1 cellular context compared by ENCODE assay signal in genomic region chr11:12182650-12183511, GRCh38.
TF ChIP-seq lines count a peak whose summit lies in the region.

No MANE protein-coding gene starts in this region.

TF ChIP-seq in K562, 482 proteins besides CTCF, POLR2A, EP300 and RAD21 (continued from another document and continues in another):
- TF ChIP-seq HDAC6 (IDR thresholded peaks at IDR 0.05; ENCODE audit: low read depth, low read length), result no peak
- TF ChIP-seq IFI16 (CRISPR knock-in tag; IDR thresholded peaks at IDR 0.05), result no peak
- TF ChIP-seq USF1 (CRISPR knock-in tag; IDR thresholded peaks at IDR 0.05), result no peak
- no peak for TF ChIP-seq HES1 (IDR thresholded peaks at IDR 0.05; ENCODE audit: low read depth)
- peak; percentile 56 for TF ChIP-seq PHF20 (IDR thresholded peaks at IDR 0.05; ENCODE audit: partially characterized antibody)
- TF ChIP-seq PML (IDR thresholded peaks at IDR 0.05; ENCODE audit: low read length), result peak; percentile 40; the same call in 1 of the 2 replicates
- TF ChIP-seq MCM2 (IDR thresholded peaks at IDR 0.05; ENCODE audit: low read depth), result no peak
- peak; percentile 48; the same call in 1 of the 2 replicates for TF ChIP-seq GATAD2A (IDR thresholded peaks at IDR 0.05)
- no peak for TF ChIP-seq CHCHD3 (CRISPR knock-in tag; IDR thresholded peaks at IDR 0.05)
- peak; percentile 67 for TF ChIP-seq TEAD4 (IDR thresholded peaks at IDR 0.05; ENCODE audit: low read length)
- no peak for TF ChIP-seq TEAD4 (CRISPR knock-in tag; IDR thresholded peaks at IDR 0.05; ENCODE audit: borderline replicate concordance)
- 0 out of 2 replicates have a peak, but pooled peaks have one; percentile 26 for TF ChIP-seq NBN (IDR thresholded peaks at IDR 0.05; ENCODE audit: low read depth)
- TF ChIP-seq ZNF3 (CRISPR knock-in tag; IDR thresholded peaks at IDR 0.05), result no peak
- TF ChIP-seq SMARCE1 (IDR thresholded peaks at IDR 0.05), result peak; percentile 78
- peak; percentile 45; the same call in 1 of the 2 replicates for TF ChIP-seq TOE1 (IDR thresholded peaks at IDR 0.05; ENCODE audit: borderline replicate concordance)
- TF ChIP-seq TOE1 (CRISPR knock-in tag; IDR thresholded peaks at IDR 0.05; ENCODE audit: borderline replicate concordance, low read depth), result no peak
- peak; percentile 72 for TF ChIP-seq MTA1 (IDR thresholded peaks at IDR 0.05; ENCODE audit: borderline replicate concordance)
- no peak for TF ChIP-seq ETV6 (IDR thresholded peaks at IDR 0.05; ENCODE audit: borderline replicate concordance in 1 of 2, low read depth in 2 of 2, low read length in 1 of 2)
- TF ChIP-seq ETV6 (CRISPR knock-in tag; IDR thresholded peaks at IDR 0.05; ENCODE audit: borderline replicate concordance), result no peak
- TF ChIP-seq AFF1 (IDR thresholded peaks at IDR 0.05; ENCODE audit: low read depth in 1 of 2, partially characterized antibody in 2 of 2), result peak in 1 of 2 experiments; percentile 8
- no peak for TF ChIP-seq DEAF1 (CRISPR knock-in tag; IDR thresholded peaks at IDR 0.05)
- peak; percentile 56 for TF ChIP-seq RBBP5 (IDR thresholded peaks at IDR 0.05; ENCODE audit: borderline replicate concordance, insufficient read depth, low read length, poor library complexity, severe bottlenecking)
- no peak for TF ChIP-seq SMAD1 (IDR thresholded peaks at IDR 0.05; ENCODE audit: low read depth, low read length, partially characterized antibody)
- TF ChIP-seq ATF3 (IDR thresholded peaks at IDR 0.05), result peak; percentile 71; the same call in 1 of the 2 replicates
- TF ChIP-seq ATF3 (CRISPR knock-in tag; conservative IDR thresholded peaks at IDR 0.05), result no peak
- no peak for TF ChIP-seq BHLHE40 (IDR thresholded peaks at IDR 0.05; ENCODE audit: low read length)
- TF ChIP-seq ZBTB49 (CRISPR knock-in tag; IDR thresholded peaks at IDR 0.05; ENCODE audit: borderline replicate concordance), result no peak
- TF ChIP-seq DPF2 (IDR thresholded peaks at IDR 0.05), result peak; percentile 90
- TF ChIP-seq ELF4 (CRISPR knock-in tag; IDR thresholded peaks at IDR 0.05), result no peak
- TF ChIP-seq ZBTB2 (IDR thresholded peaks at IDR 0.05), result peak; percentile 43; the same call in 1 of the 2 replicates
- no peak for TF ChIP-seq CBX2 (IDR thresholded peaks at IDR 0.05; ENCODE audit: insufficient read depth, low read length, poor library complexity, severe bottlenecking)
- TF ChIP-seq JUND (IDR thresholded peaks at IDR 0.05; ENCODE audit: borderline replicate concordance, low read depth, low read length), result peak; percentile 70; the same call in 1 of the 2 replicates
- peak; percentile 80; the same call in 2 of the 3 replicates for TF ChIP-seq JUND (tag; IDR thresholded peaks at IDR 0.05; ENCODE audit: borderline replicate concordance, low read depth, low read length)
- TF ChIP-seq MECOM (CRISPR knock-in tag; IDR thresholded peaks at IDR 0.05), result 0 out of 2 replicates have a peak, but pooled peaks have one; percentile 39
- TF ChIP-seq MTA3 (IDR thresholded peaks at IDR 0.05; ENCODE audit: borderline replicate concordance), result peak; percentile 63
- no peak for TF ChIP-seq MXI1 (IDR thresholded peaks at IDR 0.05; ENCODE audit: low read depth, low read length)
- TF ChIP-seq KLF6 (CRISPR knock-in tag; IDR thresholded peaks at IDR 0.05; ENCODE audit: borderline replicate concordance), result no peak
- 0 out of 2 replicates have a peak, but pooled peaks have one; percentile 39 for TF ChIP-seq ARID4B (CRISPR knock-in tag; IDR thresholded peaks at IDR 0.05)
- TF ChIP-seq STAT5B (CRISPR knock-in tag; IDR thresholded peaks at IDR 0.05), result no peak
- TF ChIP-seq NCOR1 (IDR thresholded peaks at IDR 0.05), result peak; percentile 68
- TF ChIP-seq CEBPG (CRISPR knock-in tag; IDR thresholded peaks at IDR 0.05), result no peak
- TF ChIP-seq CEBPG (tag; conservative IDR thresholded peaks at IDR 0.05 in 1 of 2, IDR thresholded peaks at IDR 0.05 in 1 of 2), result peak in 1 of 2 experiments; percentile 27; a peak in 1 of 4 replicates
- TF ChIP-seq ZC3H11A (IDR thresholded peaks at IDR 0.05; ENCODE audit: low read depth, low read length), result no peak
- TF ChIP-seq ZNF696 (CRISPR knock-in tag; conservative IDR thresholded peaks at IDR 0.05), result no peak
